21 cellular contexts compared by ENCODE assay signal in the genomic region with DNA sequence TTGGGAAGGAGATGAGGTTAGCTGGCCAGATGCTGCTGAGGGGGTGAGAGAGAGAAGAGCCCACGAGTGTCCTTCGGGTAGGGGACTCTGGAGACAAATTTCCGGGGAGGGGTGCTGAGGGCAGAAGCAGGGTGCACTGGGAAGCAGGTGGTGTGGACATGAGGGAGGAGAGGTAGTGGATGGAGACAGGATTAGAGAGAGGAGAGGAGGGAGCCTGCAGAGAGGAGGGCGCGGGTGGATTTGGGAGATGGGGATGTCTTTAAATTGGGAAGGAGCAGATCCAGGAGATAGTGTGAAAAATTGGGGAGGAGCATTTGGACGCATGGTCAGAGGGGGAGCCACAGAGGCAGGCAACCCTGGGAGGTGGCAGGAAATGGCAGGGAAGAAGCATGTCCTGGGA.
DNase-seq lines count a peak whose midpoint lies in the region; ATAC-seq and TF ChIP-seq lines count a peak whose summit lies in the region.
"Had no signal": no experiment of that assay in that cellular context is flagged by ENCODE, and none has a peak within 500 bp of the region (broad histone marks: within the 10 kb centered on the region; RNA-seq: fewer than 3 reads in every experiment).

No MANE protein-coding gene starts in this region.

- H3K4me3 ChIP-seq in right atrium auricular region (no peak overlapping the region), left ventricle myocardium inferior (no peak overlapping the region)
- H3K4me3 ChIP-seq: cardiac muscle cell, smooth muscle cell, vagina had no signal

- no peaks in the 10 kb centered on the region for H3K9me3 ChIP-seq in right atrium auricular region
- H3K9me3 ChIP-seq in left ventricle myocardium inferior (replicated peaks): no peaks in the 10 kb centered on the region
- H3K9me3 ChIP-seq: vagina had no signal

- H3K36me3 Mint-ChIP-seq in chondrocyte (ENCODE audit: low read depth) (peaks cover 10% of the 10 kb centered on the region), osteocyte (ENCODE audit: unreplicated experiment) (no peaks in the 10 kb centered on the region)

- H3K4me3 Mint-ChIP-seq in chondrocyte (ENCODE audit: unreplicated experiment) (no peak overlapping the region), osteocyte (ENCODE audit: unreplicated experiment) (no peak overlapping the region)
- H3K4me3 Mint-ChIP-seq: CD14-positive monocyte; neural crest cell; T-helper 2 cell treated with Interferon-gamma antibody and Interleukin-4, amounts not matched to agents 5 μg/mL and 100 μg/mL, for 36 hours had no signal

- no peak for ATAC-seq in HG02970 (IDR thresholded peaks at IDR 0.05; ENCODE audit: low FRiP score, unreplicated experiment)

- H3K36me3 ChIP-seq in right atrium auricular region (no peaks in the 10 kb centered on the region), left ventricle myocardium inferior (peaks cover 13% of the 10 kb centered on the region)
- H3K36me3 ChIP-seq: cardiac muscle cell, vagina had no signal

- no peaks in the 10 kb centered on the region for H3K27me3 ChIP-seq in right atrium auricular region
- no peaks in the 10 kb centered on the region for H3K27me3 ChIP-seq in left ventricle myocardium inferior (ENCODE audit: low read depth)
- H3K27me3 ChIP-seq: cardiac muscle cell, vagina had no signal

- DNase-seq in right atrium auricular region (ENCODE audit: low spot score) (peak; percentile 40), left ventricle myocardium inferior (no peak), chondrocyte (ENCODE audit: low spot score) (peak; percentile 38), osteocyte (ENCODE audit: extremely low spot score, unreplicated experiment) (peak; percentile 48), activated gamma-delta T cell (lab: John Stamatoyannopoulos, UW) (no peak), D341Med (ENCODE audit: low spot score) (no peak)
- DNase-seq: activated CD4-positive, alpha-beta T cell treated with anti-CD3 and anti-CD28 coated beads, Interleukin-2, amount 50 U/mL, for 4 hours; activated gamma-delta T cell treated with Interleukin-2 at 50 U/mL for 16 hours; EL; mammary epithelial cell; NCI-H1105 treated with DMSO at 0.1 percent for 48 hours; NCI-H2029 treated with DMSO at 0.1 percent for 48 hours; NCI-H226; NCI-H748 treated with DMSO at 0.1 percent for 48 hours had no signal

- H3K4me1 Mint-ChIP-seq in chondrocyte (ENCODE audit: low read depth) (no peaks in the 10 kb centered on the region), osteocyte (ENCODE audit: unreplicated experiment) (no peaks in the 10 kb centered on the region)

- intact Hi-C loops in left ventricle myocardium inferior (cut with micrococcal nuclease): no loop called here

- no peaks in the 10 kb centered on the region for H3K27me3 Mint-ChIP-seq in chondrocyte (ENCODE audit: low read depth)
- H3K27me3 Mint-ChIP-seq in osteocyte (ENCODE audit: unreplicated experiment): no peaks in the 10 kb centered on the region

- H3K9me3 Mint-ChIP-seq in chondrocyte (ENCODE audit: low read depth): no peaks in the 10 kb centered on the region
- no peaks in the 10 kb centered on the region for H3K9me3 Mint-ChIP-seq in osteocyte (ENCODE audit: unreplicated experiment)
- H3K9me3 Mint-ChIP-seq: CD14-positive monocyte; neural crest cell; T-helper 2 cell treated with Interferon-gamma antibody and Interleukin-4, amounts not matched to agents 5 μg/mL and 100 μg/mL, for 36 hours had no signal

- H3K27ac Mint-ChIP-seq in chondrocyte (ENCODE audit: unreplicated experiment) (no peak overlapping the region), osteocyte (ENCODE audit: unreplicated experiment) (peak overlapping the region; percentile 16)
- H3K27ac Mint-ChIP-seq: T-helper 2 cell treated with Interferon-gamma antibody and Interleukin-4, amounts not matched to agents 5 μg/mL and 100 μg/mL, for 36 hours had no signal

- H3K27ac ChIP-seq in right atrium auricular region (no peak overlapping the region), left ventricle myocardium inferior (replicated peaks) (no peak overlapping the region)
- H3K27ac ChIP-seq: cardiac muscle cell, vagina had no signal

- no peak for TF ChIP-seq CTCF in right atrium auricular region (IDR thresholded peaks at IDR 0.05)
- TF ChIP-seq CTCF in left ventricle myocardium inferior (IDR thresholded peaks at IDR 0.05; ENCODE audit: borderline replicate concordance): no peak
- TF ChIP-seq CTCF in chondrocyte (IDR thresholded peaks at IDR 0.05): no peak
- no peak for TF ChIP-seq CTCF in osteocyte (IDR thresholded peaks at IDR 0.05)

- H3K4me1 ChIP-seq in right atrium auricular region: peaks cover 0 to 37% of the 10 kb centered on the region in 2 donors
- peaks cover 40% of the 10 kb centered on the region for H3K4me1 ChIP-seq in left ventricle myocardium inferior

Comparison
In these comparisons a context has a peak if more than half of its experiments do, and no peak if none do; other contexts are left out.
1. DNase-seq: peak in right atrium auricular region (single experiment), chondrocyte (single experiment) and osteocyte (single experiment); none in left ventricle myocardium inferior (single experiment), activated gamma-delta T cell (single experiment) and D341Med (single experiment).